10 cellular contexts compared by ENCODE assay signal in the genomic region with DNA sequence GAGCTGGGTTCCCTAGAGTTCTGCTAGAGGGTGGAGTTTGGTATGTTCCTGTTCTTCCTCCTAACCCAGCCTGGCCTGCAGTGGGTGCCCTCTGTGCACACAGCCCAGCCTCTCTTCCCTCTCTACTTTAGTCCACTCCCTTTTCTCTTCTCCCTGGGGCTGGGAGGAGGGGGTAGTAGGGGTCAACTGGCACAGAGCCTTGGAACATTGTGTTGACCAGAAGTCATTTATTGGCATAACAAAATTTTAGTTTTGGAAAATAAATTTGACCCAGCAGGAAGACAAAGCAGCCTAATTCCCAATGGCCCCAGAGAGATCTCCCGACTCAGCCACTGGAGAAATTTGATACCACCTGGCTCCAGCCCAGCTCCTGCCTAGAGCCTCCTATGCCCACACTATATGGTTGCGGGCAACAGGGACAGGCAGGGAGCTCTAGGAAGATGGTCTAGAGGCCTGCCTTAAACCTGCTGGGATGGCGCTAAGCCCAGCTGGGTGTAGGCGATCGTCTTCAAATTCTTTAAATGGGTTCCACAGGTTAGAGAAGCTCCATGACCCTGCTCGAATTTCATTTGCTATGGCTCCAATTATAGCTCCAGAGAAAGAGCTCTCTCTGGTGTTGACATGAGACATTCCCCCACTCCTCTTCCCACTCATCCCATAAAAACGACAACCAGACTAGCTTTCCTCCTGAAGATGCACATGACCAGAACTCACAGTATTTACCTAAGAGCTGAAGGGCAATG. TPM values are rescaled to one million over a fixed set of nuclear protein-coding genes. Genes with fewer than 3 reads are reported as not detected.
A peak's percentile ranks its signal among the peaks of the same experiment; 100 is the strongest.
DNase-seq lines count a peak whose midpoint lies in the region; ATAC-seq and TF ChIP-seq lines count a peak whose summit lies in the region.
"Had no signal": no experiment of that assay in that cellular context is flagged by ENCODE, and none has a peak within 500 bp of the region (broad histone marks: within the 10 kb centered on the region; RNA-seq: fewer than 3 reads in every experiment).

No MANE protein-coding gene starts in this region.

- no peak for TF ChIP-seq EP300 in upper lobe of left lung (IDR thresholded peaks at IDR 0.05)

- peaks cover 18 to 24% of the 10 kb centered on the region in 2 donors for H3K36me3 ChIP-seq in ascending aorta
- H3K36me3 ChIP-seq in upper lobe of left lung, result peaks cover 19 to 96% (median 68%) of the 10 kb centered on the region in 4 donors

- WGBS in upper lobe of left lung, 2 donors, result 77 to 82% methylated on average over 6 to 7 of the region's 7 CpGs

- TF ChIP-seq CTCF in ascending aorta (IDR thresholded peaks at IDR 0.05) (no peak), upper lobe of left lung (IDR thresholded peaks at IDR 0.05) (no peak)

- H3K9me3 ChIP-seq in ascending aorta, result no peaks in the 10 kb centered on the region
- H3K9me3 ChIP-seq in upper lobe of left lung, result no peaks in the 10 kb centered on the region
- H3K9me3 ChIP-seq: BLaER1 had no signal

- H3K27ac ChIP-seq in ascending aorta (peak overlapping the region; percentile 90 to 94), upper lobe of left lung (peak overlapping the region; percentile 13 to 63 (median 46))
- H3K27ac ChIP-seq: BLaER1 had no signal

- intact Hi-C loops in ascending aorta (cut with DNase I), result no loop called here
- intact Hi-C loops in left colon (cut with DNase I, micrococcal nuclease), result loop anchor here in 1 of 2 donors (5.0 kb wide), 1 partner anchor 40 kb away; no protein-coding TSS in a partner anchor

- H3K27me3 ChIP-seq in ascending aorta (no peaks in the 10 kb centered on the region), upper lobe of left lung (no peaks in the 10 kb centered on the region)
- H3K27me3 ChIP-seq: BLaER1 had no signal

- peak overlapping the region; percentile 3 to 46 for H3K4me3 ChIP-seq in ascending aorta
- no peak overlapping the region for H3K4me3 ChIP-seq in upper lobe of left lung
- H3K4me3 ChIP-seq: BLaER1 had no signal

- DNase-seq in NCI-H524 (lab: John Stamatoyannopoulos, UW) (peak; percentile 6 to 61), NCI-H524 treated with DMSO at 0.1 percent for 48 hours (lab: John Stamatoyannopoulos, UW) (no peak), ascending aorta (ENCODE audit: low spot score in 2 of 2) (peak in 1 of 2 donors; percentile 89), left colon (peak; percentile 66 to 77), upper lobe of left lung (no peak), GM19238 (ENCODE audit: insufficient read length, low spot score) (no peak), GOT3 (lab: John Stamatoyannopoulos, UW) (no peak), NK-92 (lab: John Stamatoyannopoulos, UW; ENCODE audit: unreplicated experiment) (no peak)

- no peak for TF ChIP-seq POLR2A in upper lobe of left lung (IDR thresholded peaks at IDR 0.05)

- H3K4me1 ChIP-seq in ascending aorta (peaks cover 35 to 49% of the 10 kb centered on the region in 2 donors), upper lobe of left lung (peaks cover 5 to 11% (median 10%) of the 10 kb centered on the region in 4 donors)
- H3K4me1 ChIP-seq: BLaER1 had no signal

- ATAC-seq in left colon (peak; percentile 63), upper lobe of left lung (ENCODE audit: low FRiP score in 2 of 2) (peak; percentile 31 to 66)
- ATAC-seq: naive thymus-derived CD8-positive, alpha-beta T cell had no signal

RNA-seq across cellular contexts. Expression of a gene that starts 9.9 kb away (rescaled TPM):
- total RNA-seq in ascending aorta, result 112 TPM
- 100 to 1,000 TPM; 153 to 232 TPM for total RNA-seq in left colon
- total RNA-seq in upper lobe of left lung, result 100 to 1,000 TPM in 2 of 6 donors, 10 to 100 TPM in 4; 45.0 to 138 (median 63.8) TPM

RNA-seq across cellular contexts. Expression of a gene that starts 10.5 kb away (rescaled TPM):
- total RNA-seq in ascending aorta, result 0.53 TPM
- total RNA-seq in left colon, result 10 to 100 TPM; 17.4 to 17.8 TPM
- total RNA-seq in upper lobe of left lung, result 10 to 100 TPM in 4 of 6 donors, 1 to 10 TPM in 2; 9.0 to 24.1 (median 19.8) TPM

RNA-seq across cellular contexts. Expression of a gene that starts 22.8 kb away (rescaled TPM):
- total RNA-seq in ascending aorta (6,542 TPM), left colon (100 to 1,000 TPM in 1 of 2 donors, 10 to 100 TPM in 1; 64.6 to 747 TPM), upper lobe of left lung (100 to 1,000 TPM; 105 to 608 (median 334) TPM)

RNA-seq across cellular contexts. Expression of a gene that starts 43.4 kb away (rescaled TPM):
- total RNA-seq in ascending aorta (45.4 TPM), left colon (10 to 100 TPM; 70.9 to 79.1 TPM), upper lobe of left lung (100 to 1,000 TPM in 4 of 6 donors, 10 to 100 TPM in 2; 62.8 to 287 (median 153) TPM)

Comparison
In these comparisons a context has a peak if more than half of its experiments do, and no peak if none do; other contexts are left out.
1. DNase-seq: peak in NCI-H524 (2 of 2) and left colon (2 of 2); none in NCI-H524 treated with DMSO at 0.1 percent for 48 hours (single experiment), upper lobe of left lung (0 of 2), GM19238 (single experiment), GOT3 (single experiment) and NK-92 (single experiment).
2. H3K4me3 ChIP-seq: peak in ascending aorta (2 of 2); none in upper lobe of left lung (0 of 4).